1 cellular context compared by ENCODE assay signal in the genomic region with DNA sequence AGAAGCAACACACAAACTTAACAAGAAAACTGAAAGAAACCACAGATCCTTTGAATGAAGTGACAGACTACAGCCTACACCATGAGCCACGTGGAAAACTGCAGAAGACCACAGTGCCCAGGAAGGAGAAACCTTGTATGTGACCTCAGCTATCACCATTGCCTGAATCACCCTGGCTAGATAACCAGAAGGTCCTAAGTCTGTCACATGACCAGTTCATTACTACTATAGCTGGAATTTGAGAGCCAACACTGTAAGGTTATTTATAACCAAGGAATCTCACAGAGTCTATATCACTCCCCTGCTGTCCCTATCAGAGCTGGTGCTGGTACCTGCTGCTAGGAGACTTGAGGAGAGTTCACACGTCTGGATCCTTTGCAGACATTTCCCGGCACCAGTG.
TF ChIP-seq lines count a peak whose summit lies in the region.

No MANE protein-coding gene starts in this region.

TF ChIP-seq in K562, 482 proteins besides CTCF, POLR2A, EP300 and RAD21 (continues in another document):
- TF ChIP-seq SOX6 (IDR thresholded peaks at IDR 0.05) (no peak), RBM34 (IDR thresholded peaks at IDR 0.05; ENCODE audit: borderline replicate concordance, insufficient read depth, low read length) (no peak), HIVEP1 (CRISPR knock-in tag; IDR thresholded peaks at IDR 0.05) (no peak), SMAD2 (IDR thresholded peaks at IDR 0.05; ENCODE audit: low read depth, low read length) (no peak), OTX1 (CRISPR knock-in tag; IDR thresholded peaks at IDR 0.05) (no peak), ETV6 (IDR thresholded peaks at IDR 0.05; ENCODE audit: borderline replicate concordance in 1 of 2, low read depth in 2 of 2, low read length in 1 of 2) (no peak), ETV6 (CRISPR knock-in tag; IDR thresholded peaks at IDR 0.05; ENCODE audit: borderline replicate concordance) (no peak), SMARCA4 (IDR thresholded peaks at IDR 0.05) (no peak), CHD1 (IDR thresholded peaks at IDR 0.05; ENCODE audit: low read length) (no peak), ZFPM2 (CRISPR knock-in tag; IDR thresholded peaks at IDR 0.05) (no peak), HEY1 (CRISPR knock-in tag; IDR thresholded peaks at IDR 0.05; ENCODE audit: borderline replicate concordance) (no peak), TOE1 (IDR thresholded peaks at IDR 0.05; ENCODE audit: borderline replicate concordance) (peak; percentile 53; the same call in 1 of the 2 replicates), TOE1 (CRISPR knock-in tag; IDR thresholded peaks at IDR 0.05; ENCODE audit: borderline replicate concordance, low read depth) (no peak), SRSF7 (optimal IDR thresholded peaks at IDR 0.05; ENCODE audit: low read depth, low read length) (no peak), TCF3 (CRISPR knock-in tag; IDR thresholded peaks at IDR 0.05) (0 out of 2 replicates have a peak, but pooled peaks have one; percentile 37), ZNF561 (CRISPR knock-in tag; conservative IDR thresholded peaks at IDR 0.05) (no peak), NR1H2 (CRISPR knock-in tag; IDR thresholded peaks at IDR 0.05) (no peak)
- TF ChIP-seq, protein P1, sequence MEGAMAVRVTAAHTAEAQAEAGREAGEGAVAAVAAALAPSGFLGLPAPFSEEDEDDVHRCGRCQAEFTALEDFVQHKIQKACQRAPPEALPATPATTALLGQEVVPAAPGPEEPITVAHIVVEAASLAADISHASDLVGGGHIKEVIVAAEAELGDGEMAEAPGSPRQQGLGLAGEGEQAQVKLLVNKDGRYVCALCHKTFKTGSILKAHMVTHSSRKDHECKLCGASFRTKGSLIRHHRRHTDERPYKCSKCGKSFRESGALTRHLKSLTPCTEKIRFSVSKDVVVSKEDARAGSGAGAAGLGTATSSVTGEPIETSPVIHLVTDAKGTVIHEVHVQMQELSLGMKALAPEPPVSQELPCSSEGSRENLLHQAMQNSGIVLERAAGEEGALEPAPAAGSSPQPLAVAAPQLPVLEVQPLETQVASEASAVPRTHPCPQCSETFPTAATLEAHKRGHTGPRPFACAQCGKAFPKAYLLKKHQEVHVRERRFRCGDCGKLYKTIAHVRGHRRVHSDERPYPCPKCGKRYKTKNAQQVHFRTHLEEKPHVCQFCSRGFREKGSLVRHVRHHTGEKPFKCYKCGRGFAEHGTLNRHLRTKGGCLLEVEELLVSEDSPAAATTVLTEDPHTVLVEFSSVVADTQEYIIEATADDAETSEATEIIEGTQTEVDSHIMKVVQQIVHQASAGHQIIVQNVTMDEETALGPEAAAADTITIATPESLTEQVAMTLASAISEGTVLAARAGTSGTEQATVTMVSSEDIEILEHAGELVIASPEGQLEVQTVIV (CRISPR knock-in tag; IDR thresholded peaks at IDR 0.05; ENCODE audit: borderline replicate concordance): no peak
- TF ChIP-seq, protein P2, sequence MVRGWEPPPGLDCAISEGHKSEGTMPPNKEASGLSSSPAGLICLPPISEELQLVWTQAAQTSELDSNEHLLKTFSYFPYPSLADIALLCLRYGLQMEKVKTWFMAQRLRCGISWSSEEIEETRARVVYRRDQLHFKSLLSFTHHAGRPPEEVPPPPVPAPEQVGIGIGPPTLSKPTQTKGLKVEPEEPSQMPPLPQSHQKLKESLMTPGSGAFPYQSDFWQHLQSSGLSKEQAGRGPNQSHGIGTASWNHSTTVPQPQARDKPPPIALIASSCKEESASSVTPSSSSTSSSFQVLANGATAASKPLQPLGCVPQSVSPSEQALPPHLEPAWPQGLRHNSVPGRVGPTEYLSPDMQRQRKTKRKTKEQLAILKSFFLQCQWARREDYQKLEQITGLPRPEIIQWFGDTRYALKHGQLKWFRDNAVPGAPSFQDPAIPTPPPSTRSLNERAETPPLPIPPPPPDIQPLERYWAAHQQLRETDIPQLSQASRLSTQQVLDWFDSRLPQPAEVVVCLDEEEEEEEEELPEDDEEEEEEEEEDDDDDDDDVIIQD (CRISPR knock-in tag; IDR thresholded peaks at IDR 0.05): no peak
- TF ChIP-seq, protein P3, sequence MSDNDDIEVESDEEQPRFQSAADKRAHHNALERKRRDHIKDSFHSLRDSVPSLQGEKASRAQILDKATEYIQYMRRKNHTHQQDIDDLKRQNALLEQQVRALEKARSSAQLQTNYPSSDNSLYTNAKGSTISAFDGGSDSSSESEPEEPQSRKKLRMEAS (CRISPR knock-in tag; IDR thresholded peaks at IDR 0.05): peak; percentile 39; the same call in 1 of the 2 replicates
- TF ChIP-seq, protein P4, sequence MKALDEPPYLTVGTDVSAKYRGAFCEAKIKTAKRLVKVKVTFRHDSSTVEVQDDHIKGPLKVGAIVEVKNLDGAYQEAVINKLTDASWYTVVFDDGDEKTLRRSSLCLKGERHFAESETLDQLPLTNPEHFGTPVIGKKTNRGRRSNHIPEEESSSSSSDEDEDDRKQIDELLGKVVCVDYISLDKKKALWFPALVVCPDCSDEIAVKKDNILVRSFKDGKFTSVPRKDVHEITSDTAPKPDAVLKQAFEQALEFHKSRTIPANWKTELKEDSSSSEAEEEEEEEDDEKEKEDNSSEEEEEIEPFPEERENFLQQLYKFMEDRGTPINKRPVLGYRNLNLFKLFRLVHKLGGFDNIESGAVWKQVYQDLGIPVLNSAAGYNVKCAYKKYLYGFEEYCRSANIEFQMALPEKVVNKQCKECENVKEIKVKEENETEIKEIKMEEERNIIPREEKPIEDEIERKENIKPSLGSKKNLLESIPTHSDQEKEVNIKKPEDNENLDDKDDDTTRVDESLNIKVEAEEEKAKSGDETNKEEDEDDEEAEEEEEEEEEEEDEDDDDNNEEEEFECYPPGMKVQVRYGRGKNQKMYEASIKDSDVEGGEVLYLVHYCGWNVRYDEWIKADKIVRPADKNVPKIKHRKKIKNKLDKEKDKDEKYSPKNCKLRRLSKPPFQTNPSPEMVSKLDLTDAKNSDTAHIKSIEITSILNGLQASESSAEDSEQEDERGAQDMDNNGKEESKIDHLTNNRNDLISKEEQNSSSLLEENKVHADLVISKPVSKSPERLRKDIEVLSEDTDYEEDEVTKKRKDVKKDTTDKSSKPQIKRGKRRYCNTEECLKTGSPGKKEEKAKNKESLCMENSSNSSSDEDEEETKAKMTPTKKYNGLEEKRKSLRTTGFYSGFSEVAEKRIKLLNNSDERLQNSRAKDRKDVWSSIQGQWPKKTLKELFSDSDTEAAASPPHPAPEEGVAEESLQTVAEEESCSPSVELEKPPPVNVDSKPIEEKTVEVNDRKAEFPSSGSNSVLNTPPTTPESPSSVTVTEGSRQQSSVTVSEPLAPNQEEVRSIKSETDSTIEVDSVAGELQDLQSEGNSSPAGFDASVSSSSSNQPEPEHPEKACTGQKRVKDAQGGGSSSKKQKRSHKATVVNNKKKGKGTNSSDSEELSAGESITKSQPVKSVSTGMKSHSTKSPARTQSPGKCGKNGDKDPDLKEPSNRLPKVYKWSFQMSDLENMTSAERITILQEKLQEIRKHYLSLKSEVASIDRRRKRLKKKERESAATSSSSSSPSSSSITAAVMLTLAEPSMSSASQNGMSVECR (CRISPR knock-in tag; IDR thresholded peaks at IDR 0.05): no peak
- TF ChIP-seq, protein P5, sequence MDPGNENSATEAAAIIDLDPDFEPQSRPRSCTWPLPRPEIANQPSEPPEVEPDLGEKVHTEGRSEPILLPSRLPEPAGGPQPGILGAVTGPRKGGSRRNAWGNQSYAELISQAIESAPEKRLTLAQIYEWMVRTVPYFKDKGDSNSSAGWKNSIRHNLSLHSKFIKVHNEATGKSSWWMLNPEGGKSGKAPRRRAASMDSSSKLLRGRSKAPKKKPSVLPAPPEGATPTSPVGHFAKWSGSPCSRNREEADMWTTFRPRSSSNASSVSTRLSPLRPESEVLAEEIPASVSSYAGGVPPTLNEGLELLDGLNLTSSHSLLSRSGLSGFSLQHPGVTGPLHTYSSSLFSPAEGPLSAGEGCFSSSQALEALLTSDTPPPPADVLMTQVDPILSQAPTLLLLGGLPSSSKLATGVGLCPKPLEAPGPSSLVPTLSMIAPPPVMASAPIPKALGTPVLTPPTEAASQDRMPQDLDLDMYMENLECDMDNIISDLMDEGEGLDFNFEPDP (CRISPR knock-in tag; IDR thresholded peaks at IDR 0.05): no peak
- TF ChIP-seq, protein P6, sequence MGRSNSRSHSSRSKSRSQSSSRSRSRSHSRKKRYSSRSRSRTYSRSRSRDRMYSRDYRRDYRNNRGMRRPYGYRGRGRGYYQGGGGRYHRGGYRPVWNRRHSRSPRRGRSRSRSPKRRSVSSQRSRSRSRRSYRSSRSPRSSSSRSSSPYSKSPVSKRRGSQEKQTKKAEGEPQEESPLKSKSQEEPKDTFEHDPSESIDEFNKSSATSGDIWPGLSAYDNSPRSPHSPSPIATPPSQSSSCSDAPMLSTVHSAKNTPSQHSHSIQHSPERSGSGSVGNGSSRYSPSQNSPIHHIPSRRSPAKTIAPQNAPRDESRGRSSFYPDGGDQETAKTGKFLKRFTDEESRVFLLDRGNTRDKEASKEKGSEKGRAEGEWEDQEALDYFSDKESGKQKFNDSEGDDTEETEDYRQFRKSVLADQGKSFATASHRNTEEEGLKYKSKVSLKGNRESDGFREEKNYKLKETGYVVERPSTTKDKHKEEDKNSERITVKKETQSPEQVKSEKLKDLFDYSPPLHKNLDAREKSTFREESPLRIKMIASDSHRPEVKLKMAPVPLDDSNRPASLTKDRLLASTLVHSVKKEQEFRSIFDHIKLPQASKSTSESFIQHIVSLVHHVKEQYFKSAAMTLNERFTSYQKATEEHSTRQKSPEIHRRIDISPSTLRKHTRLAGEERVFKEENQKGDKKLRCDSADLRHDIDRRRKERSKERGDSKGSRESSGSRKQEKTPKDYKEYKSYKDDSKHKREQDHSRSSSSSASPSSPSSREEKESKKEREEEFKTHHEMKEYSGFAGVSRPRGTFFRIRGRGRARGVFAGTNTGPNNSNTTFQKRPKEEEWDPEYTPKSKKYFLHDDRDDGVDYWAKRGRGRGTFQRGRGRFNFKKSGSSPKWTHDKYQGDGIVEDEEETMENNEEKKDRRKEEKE (IDR thresholded peaks at IDR 0.05; ENCODE audit: borderline replicate concordance in 1 of 2, control insufficient read depth in 1 of 2, low read depth in 2 of 2, low read length in 1 of 2): no peak
- TF ChIP-seq, protein P7, sequence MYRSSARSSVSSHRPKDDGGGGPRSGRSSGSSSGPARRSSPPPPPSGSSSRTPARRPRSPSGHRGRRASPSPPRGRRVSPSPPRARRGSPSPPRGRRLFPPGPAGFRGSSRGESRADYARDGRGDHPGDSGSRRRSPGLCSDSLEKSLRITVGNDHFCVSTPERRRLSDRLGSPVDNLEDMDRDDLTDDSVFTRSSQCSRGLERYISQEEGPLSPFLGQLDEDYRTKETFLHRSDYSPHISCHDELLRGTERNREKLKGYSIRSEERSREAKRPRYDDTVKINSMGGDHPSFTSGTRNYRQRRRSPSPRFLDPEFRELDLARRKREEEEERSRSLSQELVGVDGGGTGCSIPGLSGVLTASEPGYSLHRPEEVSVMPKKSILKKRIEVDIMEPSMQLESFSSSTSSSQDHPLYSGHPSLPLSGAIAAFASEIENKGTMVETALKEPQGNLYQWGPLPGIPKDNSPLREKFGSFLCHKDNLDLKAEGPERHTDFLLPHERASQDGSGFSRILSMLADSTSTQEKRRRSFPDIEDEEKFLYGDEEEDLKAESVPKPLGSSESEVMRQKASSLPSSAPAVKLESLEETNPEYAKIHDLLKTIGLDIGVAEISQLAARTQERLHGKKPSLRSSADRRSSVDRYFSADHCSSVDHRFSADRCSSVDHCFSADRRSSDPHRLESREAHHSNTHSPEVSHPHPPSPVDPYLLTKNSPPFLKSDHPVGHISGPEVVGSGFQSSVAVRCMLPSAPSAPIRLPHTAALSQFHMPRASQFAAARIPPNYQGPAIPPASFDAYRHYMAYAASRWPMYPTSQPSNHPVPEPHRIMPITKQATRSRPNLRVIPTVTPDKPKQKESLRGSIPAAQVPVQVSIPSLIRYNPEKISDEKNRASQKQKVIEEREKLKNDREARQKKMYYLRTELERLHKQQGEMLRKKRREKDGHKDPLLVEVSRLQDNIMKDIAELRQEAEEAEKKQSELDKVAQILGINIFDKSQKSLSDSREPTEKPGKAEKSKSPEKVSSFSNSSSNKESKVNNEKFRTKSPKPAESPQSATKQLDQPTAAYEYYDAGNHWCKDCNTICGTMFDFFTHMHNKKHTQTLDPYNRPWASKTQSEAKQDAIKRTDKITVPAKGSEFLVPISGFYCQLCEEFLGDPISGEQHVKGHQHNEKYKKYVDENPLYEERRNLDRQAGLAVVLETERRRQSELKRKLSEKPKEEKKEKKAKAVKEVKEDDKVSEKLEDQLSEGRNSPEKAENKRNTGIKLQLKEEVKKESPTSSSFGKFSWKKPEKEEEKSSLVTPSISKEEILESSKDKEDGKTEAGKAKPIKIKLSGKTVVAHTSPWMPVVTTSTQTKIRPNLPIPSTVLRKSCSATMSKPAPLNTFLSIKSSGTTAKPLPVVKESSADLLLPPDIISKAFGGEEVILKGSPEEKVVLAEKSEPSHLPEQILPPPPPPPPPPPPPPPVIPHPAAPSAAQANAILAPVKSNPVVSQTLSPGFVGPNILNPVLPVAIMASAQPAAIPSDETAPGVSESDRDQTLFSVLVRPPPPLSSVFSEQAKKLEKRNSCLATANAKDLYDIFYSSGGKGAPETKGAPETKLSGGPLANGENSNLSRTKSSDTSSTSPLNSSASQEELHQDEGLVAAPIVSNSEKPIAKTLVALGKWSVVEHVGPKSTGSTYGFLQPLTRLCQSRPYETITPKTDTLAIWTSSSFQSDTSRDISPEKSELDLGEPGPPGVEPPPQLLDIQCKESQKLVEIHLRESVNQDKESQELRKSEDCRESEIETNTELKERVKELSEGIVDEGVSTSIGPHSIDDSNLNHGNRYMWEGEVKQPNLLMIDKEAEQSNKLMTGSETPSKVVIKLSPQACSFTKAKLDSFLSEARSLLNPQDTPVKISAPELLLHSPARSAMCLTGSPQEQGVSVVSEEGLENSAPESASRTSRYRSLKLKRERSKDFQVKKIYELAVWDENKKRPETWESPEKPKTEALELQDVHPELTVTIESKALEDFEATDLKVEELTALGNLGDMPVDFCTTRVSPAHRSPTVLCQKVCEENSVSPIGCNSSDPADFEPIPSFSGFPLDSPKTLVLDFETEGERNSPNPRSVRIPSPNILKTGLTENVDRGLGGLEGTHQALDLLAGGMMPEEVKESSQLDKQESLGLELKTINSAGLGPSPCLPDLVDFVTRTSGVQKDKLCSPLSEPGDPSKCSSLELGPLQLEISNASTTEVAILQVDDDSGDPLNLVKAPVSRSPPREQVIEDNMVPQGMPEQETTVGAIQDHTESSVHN (IDR thresholded peaks at IDR 0.05; ENCODE audit: borderline replicate concordance in 1 of 2, low read depth in 1 of 2): no peak
- TF ChIP-seq, protein P8, sequence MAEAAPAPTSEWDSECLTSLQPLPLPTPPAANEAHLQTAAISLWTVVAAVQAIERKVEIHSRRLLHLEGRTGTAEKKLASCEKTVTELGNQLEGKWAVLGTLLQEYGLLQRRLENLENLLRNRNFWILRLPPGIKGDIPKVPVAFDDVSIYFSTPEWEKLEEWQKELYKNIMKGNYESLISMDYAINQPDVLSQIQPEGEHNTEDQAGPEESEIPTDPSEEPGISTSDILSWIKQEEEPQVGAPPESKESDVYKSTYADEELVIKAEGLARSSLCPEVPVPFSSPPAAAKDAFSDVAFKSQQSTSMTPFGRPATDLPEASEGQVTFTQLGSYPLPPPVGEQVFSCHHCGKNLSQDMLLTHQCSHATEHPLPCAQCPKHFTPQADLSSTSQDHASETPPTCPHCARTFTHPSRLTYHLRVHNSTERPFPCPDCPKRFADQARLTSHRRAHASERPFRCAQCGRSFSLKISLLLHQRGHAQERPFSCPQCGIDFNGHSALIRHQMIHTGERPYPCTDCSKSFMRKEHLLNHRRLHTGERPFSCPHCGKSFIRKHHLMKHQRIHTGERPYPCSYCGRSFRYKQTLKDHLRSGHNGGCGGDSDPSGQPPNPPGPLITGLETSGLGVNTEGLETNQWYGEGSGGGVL (CRISPR knock-in tag; IDR thresholded peaks at IDR 0.05): no peak
- TF ChIP-seq, protein P9, sequence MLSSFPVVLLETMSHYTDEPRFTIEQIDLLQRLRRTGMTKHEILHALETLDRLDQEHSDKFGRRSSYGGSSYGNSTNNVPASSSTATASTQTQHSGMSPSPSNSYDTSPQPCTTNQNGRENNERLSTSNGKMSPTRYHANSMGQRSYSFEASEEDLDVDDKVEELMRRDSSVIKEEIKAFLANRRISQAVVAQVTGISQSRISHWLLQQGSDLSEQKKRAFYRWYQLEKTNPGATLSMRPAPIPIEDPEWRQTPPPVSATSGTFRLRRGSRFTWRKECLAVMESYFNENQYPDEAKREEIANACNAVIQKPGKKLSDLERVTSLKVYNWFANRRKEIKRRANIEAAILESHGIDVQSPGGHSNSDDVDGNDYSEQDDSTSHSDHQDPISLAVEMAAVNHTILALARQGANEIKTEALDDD (IDR thresholded peaks at IDR 0.05): no peak
